Comparison of ENCODE assay signal across 22 cellular contexts in genomic region chr7:4693749-4694148, GRCh38. TPM values are rescaled to one million over a fixed set of nuclear protein-coding genes. Genes with fewer than 3 reads are reported as not detected.
DNase-seq lines count a peak whose midpoint lies in the region; ATAC-seq, FAIRE-seq and TF ChIP-seq lines count a peak whose summit lies in the region.
"Had no signal": no experiment of that assay in that cellular context is flagged by ENCODE, and none has a peak within 500 bp of the region (broad histone marks: within the 10 kb centered on the region; RNA-seq: fewer than 3 reads in every experiment).

No MANE protein-coding gene starts in this region.

- peaks cover 23% of the 10 kb centered on the region for H3K4me1 Mint-ChIP-seq in astrocyte (ENCODE audit: low read depth, unreplicated experiment)
- H3K4me1 Mint-ChIP-seq in type B pancreatic cell (ENCODE audit: unreplicated experiment) = peaks cover 47% of the 10 kb centered on the region

- H3K27ac ChIP-seq in astrocyte (ENCODE audit: low read depth, low read length) = peak overlapping the region; percentile 74
- H3K27ac ChIP-seq in rectal smooth muscle tissue (ENCODE audit: low read depth, low read length) = peak overlapping the region; percentile 55
- H3K27ac ChIP-seq in vagina = peak overlapping the region; percentile 69

- TF ChIP-seq POLR2A in vagina (IDR thresholded peaks at IDR 0.05) = no peak
- TF ChIP-seq POLR2A in H54 (IDR thresholded peaks at IDR 0.05; ENCODE audit: low read depth, low read length) = no peak

- H3K27me3 Mint-ChIP-seq in astrocyte (ENCODE audit: low read depth, unreplicated experiment) = no peaks in the 10 kb centered on the region
- H3K27me3 Mint-ChIP-seq in type B pancreatic cell = no peaks in the 10 kb centered on the region
- H3K27me3 Mint-ChIP-seq: activated CD4-positive, alpha-beta T cell treated with anti-CD3 and anti-CD28 coated beads, Interleukin-2, amount 10 ng/mL, durations not matched to agents 24 days and 14 days; CD4-positive, alpha-beta memory T cell; IgD-negative memory B cell; memory B cell had no signal

- H3K9ac ChIP-seq in astrocyte (ENCODE audit: low read length) = no peak overlapping the region
- no peak overlapping the region for H3K9ac ChIP-seq in rectal smooth muscle tissue (ENCODE audit: low read length)

- no peaks in the 10 kb centered on the region for H3K36me3 ChIP-seq in astrocyte (ENCODE audit: insufficient read depth, low read length)
- H3K36me3 ChIP-seq in rectal smooth muscle tissue (ENCODE audit: control insufficient read depth, insufficient read depth, low read length) = no peaks in the 10 kb centered on the region
- no peaks in the 10 kb centered on the region for H3K36me3 ChIP-seq in vagina

- DNase-seq in Right ventricle myocardium superior (peak; percentile 9), left cardiac atrium (no peak), astrocyte (ENCODE audit: low read depth) (no peak), vagina (ENCODE audit: extremely low spot score in 2 of 2) (no peak), H54 (ENCODE audit: insufficient read length, low spot score) (no peak), type B pancreatic cell (ENCODE audit: extremely low spot score, unreplicated experiment) (no peak)
- DNase-seq: activated CD4-positive, alpha-beta T cell treated with anti-CD3 and anti-CD28 coated beads, Interleukin-2, amount 10 ng/mL, durations not matched to agents 24 days and 14 days; activated naive CD4-positive, alpha-beta T cell; anterior cingulate cortex; CD4-positive, alpha-beta memory T cell; cerebellar nuclear complex; islet precursor cell; MM.1S; PC-9; retina; stimulated activated naive CD4-positive, alpha-beta T cell treated with Interleukin-2 at 50 U/mL for 16 hours had no signal

- no peak overlapping the region for H3K4me2 ChIP-seq in astrocyte (ENCODE audit: low read length)
- H3K4me2 ChIP-seq: hepatocyte, PC-9 had no signal

- peaks cover 15% of the 10 kb centered on the region for H3K4me1 ChIP-seq in astrocyte (ENCODE audit: insufficient read depth, low read length)
- H3K4me1 ChIP-seq in rectal smooth muscle tissue (ENCODE audit: control insufficient read depth, insufficient read depth, low read length) = peaks cover 28% of the 10 kb centered on the region
- peaks cover 70% of the 10 kb centered on the region for H3K4me1 ChIP-seq in vagina

- H3K27me3 ChIP-seq in astrocyte (ENCODE audit: insufficient read depth, low read length) = no peaks in the 10 kb centered on the region
- no peaks in the 10 kb centered on the region for H3K27me3 ChIP-seq in rectal smooth muscle tissue (ENCODE audit: control insufficient read depth, insufficient read depth, low read length)
- H3K27me3 ChIP-seq in vagina = no peaks in the 10 kb centered on the region
- H3K27me3 ChIP-seq: hepatocyte had no signal

- ATAC-seq in Right ventricle myocardium superior (ENCODE audit: poor library complexity) (no peak), left cardiac atrium (no peak), GM18873 (IDR thresholded peaks at IDR 0.05; ENCODE audit: low FRiP score, unreplicated experiment) (no peak)

- TF ChIP-seq CTCF in astrocyte (IDR thresholded peaks at IDR 0.05; ENCODE audit: insufficient read depth, low read depth, low read length) = no peak
- no peak for TF ChIP-seq CTCF in vagina (IDR thresholded peaks at IDR 0.05)
- no peak for TF ChIP-seq CTCF in type B pancreatic cell (conservative IDR thresholded peaks at IDR 0.05)

- H3K9me3 Mint-ChIP-seq in astrocyte (ENCODE audit: unreplicated experiment) (no peaks in the 10 kb centered on the region), type B pancreatic cell (no peaks in the 10 kb centered on the region)
- H3K9me3 Mint-ChIP-seq: activated CD4-positive, alpha-beta T cell treated with anti-CD3 and anti-CD28 coated beads, Interleukin-2, amount 10 ng/mL, durations not matched to agents 24 days and 14 days; CD4-positive, alpha-beta memory T cell; IgD-negative memory B cell; memory B cell had no signal

- H4K20me1 ChIP-seq in astrocyte (ENCODE audit: insufficient read depth, low read length) = peaks cover 74% of the 10 kb centered on the region

- no peak for FAIRE-seq in astrocyte (lab: Jason Lieb, UNC)
- FAIRE-seq in H54 (lab: Jason Lieb, UNC) = no peak
- FAIRE-seq: A204.1 had no signal

- intact Hi-C loops in Right ventricle myocardium superior (cut with DNase I) (no loop called here), left cardiac atrium (cut with DNase I) (no loop called here), vagina (cut with DNase I) (no loop called here)

- no peak overlapping the region for H3K27ac Mint-ChIP-seq in astrocyte (ENCODE audit: unreplicated experiment)
- H3K27ac Mint-ChIP-seq in type B pancreatic cell = no peak overlapping the region
- H3K27ac Mint-ChIP-seq: activated CD4-positive, alpha-beta T cell treated with anti-CD3 and anti-CD28 coated beads, Interleukin-2, amount 10 ng/mL, durations not matched to agents 24 days and 14 days; memory B cell had no signal

- H2AFZ ChIP-seq in astrocyte (ENCODE audit: low read depth, low read length) = no peak overlapping the region
- H2AFZ ChIP-seq: hepatocyte, PC-9 had no signal

- H3K4me3 ChIP-seq in astrocyte (ENCODE audit: insufficient read depth, low read depth, low read length) (no peak overlapping the region), rectal smooth muscle tissue (ENCODE audit: low read length) (no peak overlapping the region), vagina (no peak overlapping the region)
- H3K4me3 ChIP-seq: hepatocyte, PC-9 had no signal

- H3K9me3 ChIP-seq in astrocyte (ENCODE audit: insufficient read depth, low read depth, low read length) = no peaks in the 10 kb centered on the region
- H3K9me3 ChIP-seq in vagina = no peaks in the 10 kb centered on the region

- peaks cover 99% of the 10 kb centered on the region for H3K79me2 ChIP-seq in astrocyte (ENCODE audit: insufficient read depth, low read length)

- no peak overlapping the region for H3K4me3 Mint-ChIP-seq in astrocyte (ENCODE audit: unreplicated experiment)
- H3K4me3 Mint-ChIP-seq in type B pancreatic cell = no peak overlapping the region
- H3K4me3 Mint-ChIP-seq: activated CD4-positive, alpha-beta T cell treated with anti-CD3 and anti-CD28 coated beads, Interleukin-2, amount 10 ng/mL, durations not matched to agents 24 days and 14 days; CD4-positive, alpha-beta memory T cell; memory B cell had no signal

- H3K36me3 Mint-ChIP-seq in astrocyte (ENCODE audit: low read depth, unreplicated experiment) (peaks cover 11% of the 10 kb centered on the region), type B pancreatic cell (peaks cover 9% of the 10 kb centered on the region)
- H3K36me3 Mint-ChIP-seq: IgD-negative memory B cell had no signal

RNA-seq across cellular contexts. Expression of gene FOXK1, which starts 11.7 kb away (rescaled TPM):
- total RNA-seq in Right ventricle myocardium superior = 16.8 TPM
- 10 to 100 TPM; 17.5 to 22.1 TPM for total RNA-seq in left cardiac atrium
- total RNA-seq in astrocyte = 51.8 and 53.6 TPM in 2 replicates
- 28.5 TPM for total RNA-seq in vagina
- total RNA-seq in type B pancreatic cell (ENCODE audit: low replicate concordance) = 55.1 and 55.2 TPM in 2 replicates
